Comparison of ENCODE assay signal across 1 cellular context in the genomic region with DNA sequence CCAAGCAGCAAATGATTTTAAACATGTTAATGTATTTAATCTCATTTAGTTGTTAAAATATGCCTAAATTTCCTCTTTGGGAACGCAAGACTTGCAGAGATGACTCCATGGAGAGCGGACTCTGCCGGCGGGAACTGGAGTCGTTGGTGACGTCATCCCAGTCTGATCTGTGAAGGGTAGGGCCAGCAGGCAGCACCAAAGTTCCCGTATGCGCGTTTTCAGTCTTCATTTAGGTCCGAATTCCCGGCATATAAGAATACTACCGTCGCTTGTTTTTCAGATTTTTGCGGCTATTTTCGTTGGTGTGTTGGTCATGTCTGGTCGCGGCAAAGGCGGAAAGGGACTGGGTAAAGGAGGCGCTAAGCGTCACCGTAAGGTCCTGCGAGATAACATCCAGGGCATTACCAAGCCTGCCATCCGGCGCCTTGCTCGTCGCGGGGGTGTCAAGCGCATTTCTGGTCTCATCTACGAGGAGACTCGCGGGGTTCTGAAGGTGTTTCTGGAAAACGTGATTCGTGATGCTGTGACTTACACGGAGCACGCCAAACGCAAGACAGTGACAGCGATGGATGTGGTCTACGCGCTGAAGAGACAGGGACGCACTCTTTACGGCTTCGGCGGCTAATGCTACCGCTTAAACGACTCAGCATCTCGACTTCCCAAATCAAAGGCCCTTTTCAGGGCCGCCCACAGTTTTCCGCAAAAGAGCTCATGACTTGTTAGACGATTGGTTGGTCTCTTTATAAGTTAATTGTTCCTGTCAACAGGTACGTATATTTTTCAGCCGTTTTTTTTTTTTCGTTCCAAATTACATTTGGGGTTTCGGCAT.
TF ChIP-seq lines count a peak whose summit lies in the region.

No MANE protein-coding gene starts in this region.

TF ChIP-seq in HepG2, 621 proteins besides CTCF, POLR2A, EP300 and RAD21 (continued from another document and continues in another):
- TF ChIP-seq, protein P1, sequence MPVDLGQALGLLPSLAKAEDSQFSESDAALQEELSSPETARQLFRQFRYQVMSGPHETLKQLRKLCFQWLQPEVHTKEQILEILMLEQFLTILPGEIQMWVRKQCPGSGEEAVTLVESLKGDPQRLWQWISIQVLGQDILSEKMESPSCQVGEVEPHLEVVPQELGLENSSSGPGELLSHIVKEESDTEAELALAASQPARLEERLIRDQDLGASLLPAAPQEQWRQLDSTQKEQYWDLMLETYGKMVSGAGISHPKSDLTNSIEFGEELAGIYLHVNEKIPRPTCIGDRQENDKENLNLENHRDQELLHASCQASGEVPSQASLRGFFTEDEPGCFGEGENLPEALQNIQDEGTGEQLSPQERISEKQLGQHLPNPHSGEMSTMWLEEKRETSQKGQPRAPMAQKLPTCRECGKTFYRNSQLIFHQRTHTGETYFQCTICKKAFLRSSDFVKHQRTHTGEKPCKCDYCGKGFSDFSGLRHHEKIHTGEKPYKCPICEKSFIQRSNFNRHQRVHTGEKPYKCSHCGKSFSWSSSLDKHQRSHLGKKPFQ (CRISPR knock-in tag; IDR thresholded peaks at IDR 0.05; ENCODE audit: insufficient replicate concordance), result peak; percentile 74
- no peak for TF ChIP-seq ZNF639 (CRISPR knock-in tag; conservative IDR thresholded peaks at IDR 0.05)
- peak; percentile 87; the same call in 1 of the 2 replicates for TF ChIP-seq MXD1 (CRISPR knock-in tag; IDR thresholded peaks at IDR 0.05)
- no peak for TF ChIP-seq ZNF143 (CRISPR knock-in tag; IDR thresholded peaks at IDR 0.05)
- no peak for TF ChIP-seq ZNF614 (CRISPR knock-in tag; IDR thresholded peaks at IDR 0.05; ENCODE audit: borderline replicate concordance)
- TF ChIP-seq ZSCAN30 (CRISPR knock-in tag; IDR thresholded peaks at IDR 0.05), result peak; percentile 53; the same call in 1 of the 2 replicates
- TF ChIP-seq ZNF230 (CRISPR knock-in tag; IDR thresholded peaks at IDR 0.05), result no peak
- TF ChIP-seq RNF219 (CRISPR knock-in tag; IDR thresholded peaks at IDR 0.05), result peak; percentile 60; the same call in 1 of the 2 replicates
- peak; percentile 62 for TF ChIP-seq ELF1 (CRISPR knock-in tag; IDR thresholded peaks at IDR 0.05)
- peak; percentile 96 for TF ChIP-seq MED1 (CRISPR knock-in tag; IDR thresholded peaks at IDR 0.05)
- TF ChIP-seq, protein P2, sequence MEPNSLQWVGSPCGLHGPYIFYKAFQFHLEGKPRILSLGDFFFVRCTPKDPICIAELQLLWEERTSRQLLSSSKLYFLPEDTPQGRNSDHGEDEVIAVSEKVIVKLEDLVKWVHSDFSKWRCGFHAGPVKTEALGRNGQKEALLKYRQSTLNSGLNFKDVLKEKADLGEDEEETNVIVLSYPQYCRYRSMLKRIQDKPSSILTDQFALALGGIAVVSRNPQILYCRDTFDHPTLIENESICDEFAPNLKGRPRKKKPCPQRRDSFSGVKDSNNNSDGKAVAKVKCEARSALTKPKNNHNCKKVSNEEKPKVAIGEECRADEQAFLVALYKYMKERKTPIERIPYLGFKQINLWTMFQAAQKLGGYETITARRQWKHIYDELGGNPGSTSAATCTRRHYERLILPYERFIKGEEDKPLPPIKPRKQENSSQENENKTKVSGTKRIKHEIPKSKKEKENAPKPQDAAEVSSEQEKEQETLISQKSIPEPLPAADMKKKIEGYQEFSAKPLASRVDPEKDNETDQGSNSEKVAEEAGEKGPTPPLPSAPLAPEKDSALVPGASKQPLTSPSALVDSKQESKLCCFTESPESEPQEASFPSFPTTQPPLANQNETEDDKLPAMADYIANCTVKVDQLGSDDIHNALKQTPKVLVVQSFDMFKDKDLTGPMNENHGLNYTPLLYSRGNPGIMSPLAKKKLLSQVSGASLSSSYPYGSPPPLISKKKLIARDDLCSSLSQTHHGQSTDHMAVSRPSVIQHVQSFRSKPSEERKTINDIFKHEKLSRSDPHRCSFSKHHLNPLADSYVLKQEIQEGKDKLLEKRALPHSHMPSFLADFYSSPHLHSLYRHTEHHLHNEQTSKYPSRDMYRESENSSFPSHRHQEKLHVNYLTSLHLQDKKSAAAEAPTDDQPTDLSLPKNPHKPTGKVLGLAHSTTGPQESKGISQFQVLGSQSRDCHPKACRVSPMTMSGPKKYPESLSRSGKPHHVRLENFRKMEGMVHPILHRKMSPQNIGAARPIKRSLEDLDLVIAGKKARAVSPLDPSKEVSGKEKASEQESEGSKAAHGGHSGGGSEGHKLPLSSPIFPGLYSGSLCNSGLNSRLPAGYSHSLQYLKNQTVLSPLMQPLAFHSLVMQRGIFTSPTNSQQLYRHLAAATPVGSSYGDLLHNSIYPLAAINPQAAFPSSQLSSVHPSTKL (CRISPR knock-in tag; IDR thresholded peaks at IDR 0.05), result peak; percentile 78
- no peak; the same call in 1 of the 2 replicates for TF ChIP-seq TEAD2 (CRISPR knock-in tag; IDR thresholded peaks at IDR 0.05)
- TF ChIP-seq SMARCC2 (IDR thresholded peaks at IDR 0.05), result no peak
- no peak for TF ChIP-seq SRSF4 (IDR thresholded peaks at IDR 0.05; ENCODE audit: low read depth, low read length, poor library complexity, severe bottlenecking)
- TF ChIP-seq ZNF761 (CRISPR knock-in tag; conservative IDR thresholded peaks at IDR 0.05), result no peak
- TF ChIP-seq SKI (IDR thresholded peaks at IDR 0.05; ENCODE audit: partially characterized antibody), result no peak
- no peak; the same call in 1 of the 2 replicates for TF ChIP-seq THYN1 (CRISPR knock-in tag; IDR thresholded peaks at IDR 0.05; ENCODE audit: borderline replicate concordance, low read depth)
- TF ChIP-seq, protein P3, sequence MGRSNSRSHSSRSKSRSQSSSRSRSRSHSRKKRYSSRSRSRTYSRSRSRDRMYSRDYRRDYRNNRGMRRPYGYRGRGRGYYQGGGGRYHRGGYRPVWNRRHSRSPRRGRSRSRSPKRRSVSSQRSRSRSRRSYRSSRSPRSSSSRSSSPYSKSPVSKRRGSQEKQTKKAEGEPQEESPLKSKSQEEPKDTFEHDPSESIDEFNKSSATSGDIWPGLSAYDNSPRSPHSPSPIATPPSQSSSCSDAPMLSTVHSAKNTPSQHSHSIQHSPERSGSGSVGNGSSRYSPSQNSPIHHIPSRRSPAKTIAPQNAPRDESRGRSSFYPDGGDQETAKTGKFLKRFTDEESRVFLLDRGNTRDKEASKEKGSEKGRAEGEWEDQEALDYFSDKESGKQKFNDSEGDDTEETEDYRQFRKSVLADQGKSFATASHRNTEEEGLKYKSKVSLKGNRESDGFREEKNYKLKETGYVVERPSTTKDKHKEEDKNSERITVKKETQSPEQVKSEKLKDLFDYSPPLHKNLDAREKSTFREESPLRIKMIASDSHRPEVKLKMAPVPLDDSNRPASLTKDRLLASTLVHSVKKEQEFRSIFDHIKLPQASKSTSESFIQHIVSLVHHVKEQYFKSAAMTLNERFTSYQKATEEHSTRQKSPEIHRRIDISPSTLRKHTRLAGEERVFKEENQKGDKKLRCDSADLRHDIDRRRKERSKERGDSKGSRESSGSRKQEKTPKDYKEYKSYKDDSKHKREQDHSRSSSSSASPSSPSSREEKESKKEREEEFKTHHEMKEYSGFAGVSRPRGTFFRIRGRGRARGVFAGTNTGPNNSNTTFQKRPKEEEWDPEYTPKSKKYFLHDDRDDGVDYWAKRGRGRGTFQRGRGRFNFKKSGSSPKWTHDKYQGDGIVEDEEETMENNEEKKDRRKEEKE (IDR thresholded peaks at IDR 0.05), result no peak
- TF ChIP-seq CCAR2 (optimal IDR thresholded peaks at IDR 0.05; ENCODE audit: low read depth, low read length), result no peak
- TF ChIP-seq PRMT3 (CRISPR knock-in tag; IDR thresholded peaks at IDR 0.05; ENCODE audit: borderline replicate concordance, low read depth), result peak; percentile 70; the same call in 1 of the 2 replicates
- peak; percentile 36 for TF ChIP-seq SMC3 (IDR thresholded peaks at IDR 0.05; ENCODE audit: low read length)
- no peak for TF ChIP-seq NFIB (CRISPR knock-in tag; IDR thresholded peaks at IDR 0.05; ENCODE audit: borderline replicate concordance)
- TF ChIP-seq POLR2G (IDR thresholded peaks at IDR 0.05; ENCODE audit: low read depth, low read length), result peak; percentile 99
- TF ChIP-seq RBAK (CRISPR knock-in tag; IDR thresholded peaks at IDR 0.05), result no peak; the same call in 1 of the 2 replicates
- TF ChIP-seq ZFP36L2 (CRISPR knock-in tag; IDR thresholded peaks at IDR 0.05), result no peak
- peak; percentile 85 for TF ChIP-seq ZNF891 (CRISPR knock-in tag; IDR thresholded peaks at IDR 0.05)
- no peak for TF ChIP-seq ZNF260 (CRISPR knock-in tag; IDR thresholded peaks at IDR 0.05; ENCODE audit: borderline replicate concordance, low read depth)
- peak; percentile 28 for TF ChIP-seq PHF5A (CRISPR knock-in tag; IDR thresholded peaks at IDR 0.05; ENCODE audit: low read depth, unreplicated experiment)
- 0 out of 2 replicates have a peak, but pooled peaks have one; percentile 28 for TF ChIP-seq ZNF672 (CRISPR knock-in tag; IDR thresholded peaks at IDR 0.05)
- peak; percentile 52; the same call in 1 of the 2 replicates for TF ChIP-seq MXD4 (CRISPR knock-in tag; IDR thresholded peaks at IDR 0.05)
- peak; percentile 66; the same call in 1 of the 2 replicates for TF ChIP-seq ZNF142 (CRISPR knock-in tag; IDR thresholded peaks at IDR 0.05)
- TF ChIP-seq, protein P4, sequence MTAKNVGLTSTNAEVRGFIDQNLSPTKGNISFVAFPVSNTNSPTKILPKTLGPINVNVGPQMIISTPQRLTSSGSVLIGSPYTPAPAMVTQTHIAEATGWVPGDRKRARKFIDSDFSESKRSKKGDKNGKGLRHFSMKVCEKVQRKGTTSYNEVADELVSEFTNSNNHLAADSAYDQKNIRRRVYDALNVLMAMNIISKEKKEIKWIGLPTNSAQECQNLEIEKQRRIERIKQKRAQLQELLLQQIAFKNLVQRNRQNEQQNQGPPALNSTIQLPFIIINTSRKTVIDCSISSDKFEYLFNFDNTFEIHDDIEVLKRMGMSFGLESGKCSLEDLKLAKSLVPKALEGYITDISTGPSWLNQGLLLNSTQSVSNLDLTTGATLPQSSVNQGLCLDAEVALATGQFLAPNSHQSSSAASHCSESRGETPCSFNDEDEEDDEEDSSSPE (CRISPR knock-in tag; IDR thresholded peaks at IDR 0.05), result peak; percentile 85
- TF ChIP-seq ZNF350 (CRISPR knock-in tag; IDR thresholded peaks at IDR 0.05; ENCODE audit: borderline replicate concordance, low read depth), result peak; percentile 94
- peak; percentile 94 for TF ChIP-seq ZNF44 (CRISPR knock-in tag; IDR thresholded peaks at IDR 0.05)
- no peak for TF ChIP-seq SNRNP70 (IDR thresholded peaks at IDR 0.05; ENCODE audit: low read depth, low read length)
- TF ChIP-seq JUN (CRISPR knock-in tag; IDR thresholded peaks at IDR 0.05), result peak; percentile 89; the same call in 1 of the 2 replicates
- no peak for TF ChIP-seq MLLT10 (CRISPR knock-in tag; IDR thresholded peaks at IDR 0.05)
